ENCODE assay signal across 24 cellular contexts in genomic region chr3:150035400-150035799, GRCh38.
DNase-seq lines count a peak whose midpoint lies in the region; ATAC-seq and TF ChIP-seq lines count a peak whose summit lies in the region.
"Had no signal": no experiment of that assay in that cellular context is flagged by ENCODE, and none has a peak within 500 bp of the region (broad histone marks: within the 10 kb centered on the region; RNA-seq: fewer than 3 reads in every experiment).

No MANE protein-coding gene starts in this region.

- H3K9me3 Mint-ChIP-seq in neural progenitor cell = peaks cover 2% of the 10 kb centered on the region
- peaks cover 0 to 3% (median 0%) of the 10 kb centered on the region in 5 donors for H3K9me3 Mint-ChIP-seq in CD8-positive, alpha-beta memory T cell
- H3K9me3 Mint-ChIP-seq: activated B cell treated with CpG ODN at 0.5 μM for 24 hours; HFFc6; T-helper 2 cell treated with Interferon-gamma antibody and Interleukin-4, amounts not matched to agents 5 μg/mL and 100 μg/mL, for 36 hours had no signal

- no peaks in the 10 kb centered on the region for H3K79me2 ChIP-seq in neural progenitor cell (ENCODE audit: low read depth)
- H3K79me2 ChIP-seq: parathyroid adenoma had no signal

- H3K4me3 Mint-ChIP-seq in neural progenitor cell = no peak overlapping the region
- H3K4me3 Mint-ChIP-seq in CD8-positive, alpha-beta memory T cell = no peak overlapping the region
- H3K4me3 Mint-ChIP-seq: activated B cell treated with CpG ODN at 0.5 μM for 24 hours; CD4-positive, alpha-beta T cell; HFFc6; memory B cell; naive thymus-derived CD8-positive, alpha-beta T cell; stimulated activated naive B cell treated with anti-CD40 and anti-IgM and Interleukin-4, amounts not matched to agents 10 μg/mL and 1 μg/mL and 100 μg/mL, for 72 hours; T-helper 2 cell treated with Interferon-gamma antibody and Interleukin-4, amounts not matched to agents 5 μg/mL and 100 μg/mL, for 36 hours had no signal

- H3K9me3 ChIP-seq in neural progenitor cell (ENCODE audit: low read depth) = no peaks in the 10 kb centered on the region
- H3K9me3 ChIP-seq in CD8-positive, alpha-beta memory T cell (ENCODE audit: low read length) = no peaks in the 10 kb centered on the region
- H3K9me3 ChIP-seq: SK-N-SH had no signal

- peaks cover 41% of the 10 kb centered on the region for H3K4me1 ChIP-seq in neural progenitor cell
- no peaks in the 10 kb centered on the region for H3K4me1 ChIP-seq in CD8-positive, alpha-beta memory T cell (ENCODE audit: insufficient read depth, low read length)
- H3K4me1 ChIP-seq: parathyroid adenoma had no signal

- H3K36me3 Mint-ChIP-seq in neural progenitor cell = peaks cover 2% of the 10 kb centered on the region
- H3K36me3 Mint-ChIP-seq in CD8-positive, alpha-beta memory T cell = no peaks in the 10 kb centered on the region
- H3K36me3 Mint-ChIP-seq: memory B cell; naive thymus-derived CD8-positive, alpha-beta T cell; stimulated activated naive B cell treated with anti-CD40 and anti-IgM and Interleukin-4, amounts not matched to agents 10 μg/mL and 1 μg/mL and 100 μg/mL, for 72 hours had no signal

- peaks cover 88% of the 10 kb centered on the region for H3K27me3 ChIP-seq in neural progenitor cell
- no peaks in the 10 kb centered on the region for H3K27me3 ChIP-seq in CD8-positive, alpha-beta memory T cell (ENCODE audit: insufficient read depth, low read length, poor library complexity, severe bottlenecking)

- DNase-seq in GM12865 (ENCODE audit: low read depth) (peak; percentile 11), NCI-H146 treated with DMSO at 0.1 percent for 48 hours (lab: John Stamatoyannopoulos, UW; ENCODE audit: unreplicated experiment) (peak; percentile 23), cerebellar cortex (ENCODE audit: low spot score) (peak; percentile 8), neural progenitor cell (ENCODE audit: low spot score) (peak; percentile 84)
- no peak for DNase-seq in CD8-positive, alpha-beta memory T cell
- DNase-seq: activated B cell treated with CpG ODN at 0.5 μM for 24 hours; activated CD4-positive, alpha-beta T cell treated with anti-CD3 and anti-CD28 coated beads, Interleukin-2, amount 50 U/mL, for 48 hours; activated gamma-delta T cell treated with Interleukin-2 at 50 U/mL for 16 hours; activated T-cell treated with anti-CD3 and anti-CD28 coated beads for 4 hours; amniotic stem cell; CD4-positive, alpha-beta T cell; dermis blood vessel endothelial cell; HFFc6; hippocampal formation; naive thymus-derived CD8-positive, alpha-beta T cell; SK-N-SH; stimulated activated CD4-positive, alpha-beta T cell treated with anti-CD3 and anti-CD28 coated beads, Interleukin-2, amount 100 ng/mL, for 24 hours; stimulated activated naive B cell treated with anti-CD40 and anti-IgM and Interleukin-4, amounts not matched to agents 10 μg/mL and 1 μg/mL and 100 μg/mL, for 72 hours had no signal

- no peak overlapping the region for H3K9ac ChIP-seq in neural progenitor cell
- H3K9ac ChIP-seq: parathyroid adenoma, SK-N-SH had no signal

- no peak overlapping the region for H3K27ac Mint-ChIP-seq in neural progenitor cell
- no peak overlapping the region for H3K27ac Mint-ChIP-seq in CD8-positive, alpha-beta memory T cell
- H3K27ac Mint-ChIP-seq: activated B cell treated with CpG ODN at 0.5 μM for 24 hours; CD4-positive, alpha-beta T cell; HFFc6; memory B cell; naive thymus-derived CD8-positive, alpha-beta T cell; stimulated activated naive B cell treated with anti-CD40 and anti-IgM and Interleukin-4, amounts not matched to agents 10 μg/mL and 1 μg/mL and 100 μg/mL, for 72 hours; T-helper 2 cell treated with Interferon-gamma antibody and Interleukin-4, amounts not matched to agents 5 μg/mL and 100 μg/mL, for 36 hours had no signal

- no peak overlapping the region for H3K4me3 ChIP-seq in GM12865 (ENCODE audit: low read depth, low read length)
- peak overlapping the region; percentile 26 for H3K4me3 ChIP-seq in neural progenitor cell
- H3K4me3 ChIP-seq in CD8-positive, alpha-beta memory T cell (ENCODE audit: low read length) = no peak overlapping the region
- H3K4me3 ChIP-seq: skin epidermis had no signal

- TF ChIP-seq CTCF in GM12865 (IDR thresholded peaks at IDR 0.05; ENCODE audit: insufficient read depth, low read depth, low read length, missing control alignments) (no peak), neural progenitor cell (IDR thresholded peaks at IDR 0.05) (no peak)

- peaks cover 17% of the 10 kb centered on the region for H3F3A ChIP-seq in neural progenitor cell (ENCODE audit: low read depth)

- no peak overlapping the region for H2AFZ ChIP-seq in neural progenitor cell (replicated peaks)
- H2AFZ ChIP-seq: parathyroid adenoma had no signal

- H4K20me1 ChIP-seq in neural progenitor cell (ENCODE audit: low read depth) = peaks cover 9% of the 10 kb centered on the region

- H3K27me3 Mint-ChIP-seq in neural progenitor cell (ENCODE audit: insufficient read depth, low read depth) = peaks cover 4% of the 10 kb centered on the region
- peaks cover 7 to 12% of the 10 kb centered on the region in 2 donors for H3K27me3 Mint-ChIP-seq in CD8-positive, alpha-beta memory T cell

- no peak for ATAC-seq in GM18861 (IDR thresholded peaks at IDR 0.05; ENCODE audit: unreplicated experiment)
- no peak for ATAC-seq in GM18868 (IDR thresholded peaks at IDR 0.05; ENCODE audit: unreplicated experiment)
- ATAC-seq: naive thymus-derived CD8-positive, alpha-beta T cell; stimulated activated naive B cell treated with anti-CD40 and anti-IgM and Interleukin-4, amounts not matched to agents 10 μg/mL and 1 μg/mL and 100 μg/mL, for 72 hours had no signal

- H3K4me1 Mint-ChIP-seq in neural progenitor cell = peaks cover 38% of the 10 kb centered on the region
- H3K4me1 Mint-ChIP-seq in CD8-positive, alpha-beta memory T cell = no peaks in the 10 kb centered on the region
- H3K4me1 Mint-ChIP-seq: activated B cell treated with CpG ODN at 0.5 μM for 24 hours; memory B cell; naive thymus-derived CD8-positive, alpha-beta T cell; stimulated activated naive B cell treated with anti-CD40 and anti-IgM and Interleukin-4, amounts not matched to agents 10 μg/mL and 1 μg/mL and 100 μg/mL, for 72 hours had no signal

- POLR2A ChIA-PET in CD8-positive, alpha-beta memory T cell (lab: Charles Lee) = no interaction called here

- H3K4me2 ChIP-seq in neural progenitor cell = peak overlapping the region; percentile 58
- H3K4me2 ChIP-seq: SK-N-SH had no signal

- H3K27ac ChIP-seq in neural progenitor cell = no peak overlapping the region
- H3K27ac ChIP-seq in CD8-positive, alpha-beta memory T cell (ENCODE audit: low read depth, low read length) = no peak overlapping the region
- H3K27ac ChIP-seq: parathyroid adenoma, skin epidermis had no signal

- CTCF ChIA-PET in CD8-positive, alpha-beta memory T cell (lab: Charles Lee) = no interaction called here

- no peaks in the 10 kb centered on the region for H3K36me3 ChIP-seq in neural progenitor cell
- H3K36me3 ChIP-seq in CD8-positive, alpha-beta memory T cell (ENCODE audit: insufficient read depth, low read length) = no peaks in the 10 kb centered on the region

Comparison
In these comparisons a context has a peak if more than half of its experiments do, and no peak if none do; other contexts are left out.
1. DNase-seq: peak in GM12865 (single experiment), NCI-H146 treated with DMSO at 0.1 percent for 48 hours (single experiment), cerebellar cortex (single experiment) and neural progenitor cell (single experiment); none in CD8-positive, alpha-beta memory T cell (0 of 5).